ENCODE assay signal across 24 cellular contexts in genomic region chr2:31082002-31082401, GRCh38. TPM values are rescaled to one million over a fixed set of nuclear protein-coding genes. Genes with fewer than 3 reads are reported as not detected.
DNase-seq lines count a peak whose midpoint lies in the region; ATAC-seq, FAIRE-seq and TF ChIP-seq lines count a peak whose summit lies in the region.
"Had no signal": no experiment of that assay in that cellular context is flagged by ENCODE, and none has a peak within 500 bp of the region (broad histone marks: within the 10 kb centered on the region; RNA-seq: fewer than 3 reads in every experiment).

No MANE protein-coding gene starts in this region.

- H3K4me1 ChIP-seq in tibial artery, result no peaks in the 10 kb centered on the region

- DNase-seq in HTR-8/SVneo (ENCODE audit: insufficient read length, low spot score), result no peak
- DNase-seq in bronchial epithelial cell (ENCODE audit: low read depth), result no peak
- DNase-seq in left lobe of liver (ENCODE audit: low spot score), result no peak
- no peak for DNase-seq in urothelium cell line (ENCODE audit: low spot score)
- no peak for DNase-seq in superior temporal gyrus (ENCODE audit: extremely low spot score)
- no peak for DNase-seq in SKM-1 (lab: John Stamatoyannopoulos, UW; ENCODE audit: unreplicated experiment)
- no peak for DNase-seq in tibial artery
- DNase-seq: C1 segment of cervical spinal cord; CD4-positive, alpha-beta memory T cell; COR-L47; H9; KBM-7; NCI-H1417; NCI-H1694; NCI-H2029 treated with DMSO at 0.1 percent for 48 hours; NCI-H446 treated with DMSO at 0.1 percent for 48 hours; NCI-H526 treated with DMSO at 0.1 percent for 48 hours; Peyer's patch; SIG-M5 had no signal

- TF ChIP-seq CTCF in bronchial epithelial cell (IDR thresholded peaks at IDR 0.05; ENCODE audit: insufficient read depth, low read length, severe bottlenecking), result no peak
- no peak for TF ChIP-seq CTCF in tibial artery (IDR thresholded peaks at IDR 0.05)

- H3K36me3 ChIP-seq in bronchial epithelial cell (ENCODE audit: control insufficient read depth, insufficient read depth, low read length), result no peaks in the 10 kb centered on the region
- H3K36me3 ChIP-seq in tibial artery, result no peaks in the 10 kb centered on the region
- H3K36me3 ChIP-seq: Peyer's patch had no signal

- peak; percentile 8 for ATAC-seq in left lobe of liver
- ATAC-seq: GM23338 had no signal

- H3K4me3 ChIP-seq in bronchial epithelial cell (ENCODE audit: low read depth, low read length) (no peak overlapping the region), tibial artery (no peak overlapping the region)
- H3K4me3 ChIP-seq: GM23338, Peyer's patch, SK-N-MC had no signal

- intact Hi-C loops in tibial artery (cut with DNase I; ENCODE audit: low total_unique reads), result no loop called here

- no peak overlapping the region for H3K27ac ChIP-seq in tibial artery
- H3K27ac ChIP-seq: SK-N-MC had no signal

- FAIRE-seq in HTR-8/SVneo (lab: Jason Lieb, UNC), result peak; percentile 33
- FAIRE-seq in bronchial epithelial cell (lab: Jason Lieb, UNC), result peak; percentile 23
- peak; percentile 30 for FAIRE-seq in urothelium cell line (lab: Jason Lieb, UNC)
- FAIRE-seq: A204.1, G401.6 had no signal

- H3K27me3 ChIP-seq in bronchial epithelial cell (ENCODE audit: control insufficient read depth, insufficient read depth, low read length), result no peaks in the 10 kb centered on the region
- peaks cover 0 to 2% of the 10 kb centered on the region in 2 donors for H3K27me3 ChIP-seq in tibial artery
- H3K27me3 ChIP-seq: Peyer's patch had no signal

- H3K9me3 ChIP-seq in tibial artery, result no peaks in the 10 kb centered on the region
- H3K9me3 ChIP-seq: Peyer's patch had no signal

RNA-seq across cellular contexts. Expression of gene GALNT14, which starts 56.2 kb away (rescaled TPM):
- total RNA-seq in bronchial epithelial cell, result 9.2 and 12.4 TPM in 2 replicates
- total RNA-seq in left lobe of liver, result 0.55 TPM
- total RNA-seq: LHCN-M2 had no signal
